11 cellular contexts compared by ENCODE assay signal in the genomic region with DNA sequence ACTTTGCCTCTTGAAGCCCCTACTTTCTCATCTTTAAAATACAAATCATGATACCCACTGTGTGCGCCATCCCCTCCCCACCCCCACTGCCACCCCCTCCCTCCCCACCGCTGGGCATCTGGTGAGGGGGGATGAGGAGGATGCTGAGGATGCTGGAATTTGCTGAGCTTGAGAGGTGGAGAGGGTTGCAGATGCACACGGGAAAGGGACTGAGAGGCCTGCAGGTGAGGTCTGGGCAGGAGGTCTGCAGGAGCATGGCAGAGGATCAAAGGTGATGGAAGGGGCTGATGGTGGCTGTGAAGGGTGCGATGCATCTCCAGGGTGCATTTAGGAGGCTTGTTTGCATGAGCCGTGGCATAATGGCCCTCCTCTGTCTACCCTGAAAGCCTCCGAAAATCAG. TPM values are rescaled to one million over a fixed set of nuclear protein-coding genes. Genes with fewer than 3 reads are reported as not detected.
DNase-seq lines count a peak whose midpoint lies in the region; TF ChIP-seq lines count a peak whose summit lies in the region.
"Had no signal": no experiment of that assay in that cellular context is flagged by ENCODE, and none has a peak within 500 bp of the region (broad histone marks: within the 10 kb centered on the region; RNA-seq: fewer than 3 reads in every experiment).

No MANE protein-coding gene starts in this region.

- H3K4me2 ChIP-seq in BLaER1 treated with 17β-estradiol and CSF1 and Interleukin-3, amounts not matched to agents 10 nM and 100 nM = peak overlapping the region in 5 of 11 experiments; percentile 80 to 89 (median 85); a peak in 12 of 22 replicates
- no peak overlapping the region for H3K4me2 ChIP-seq in hepatocyte
- peak overlapping the region; percentile 55 for H3K4me2 ChIP-seq in skeletal muscle satellite cell (ENCODE audit: low read length)
- H3K4me2 ChIP-seq in mesendoderm (ENCODE audit: low read length) = no peak overlapping the region

- intact Hi-C loops in adrenal gland (cut with DNase I) = no loop called here

- peaks cover 7% of the 10 kb centered on the region for H3K4me1 Mint-ChIP-seq in type B pancreatic cell (ENCODE audit: unreplicated experiment)
- peaks cover 29 to 30% of the 10 kb centered on the region in 2 donors for H3K4me1 Mint-ChIP-seq in immature natural killer cell
- H3K4me1 Mint-ChIP-seq: neural crest cell had no signal

- H3K4me3 ChIP-seq in BLaER1 treated with 17β-estradiol and CSF1 and Interleukin-3, amounts not matched to agents 10 nM and 100 nM = no peak overlapping the region
- H3K4me3 ChIP-seq in adrenal gland (peak overlapping the region in 1 of 4 donors; percentile 23), hepatocyte (no peak overlapping the region), skeletal muscle satellite cell (ENCODE audit: low read length) (no peak overlapping the region), mesendoderm (ENCODE audit: low read length) (no peak overlapping the region)

- peak overlapping the region in 8 of 11 experiments; percentile 67 to 82 (median 74); a peak in 11 of 22 replicates for H3K27ac ChIP-seq in BLaER1 treated with 17β-estradiol and CSF1 and Interleukin-3, amounts not matched to agents 10 nM and 100 nM
- H3K27ac ChIP-seq in adrenal gland = peak overlapping the region in 4 of 5 donors; percentile 91 to 99 (median 96)
- peak overlapping the region; percentile 88 for H3K27ac ChIP-seq in hepatocyte
- no peak overlapping the region for H3K27ac ChIP-seq in mesendoderm (ENCODE audit: low read depth, low read length)

- no peaks in the 10 kb centered on the region for H3K79me1 ChIP-seq in mesendoderm (ENCODE audit: low read length)

- H3K9ac ChIP-seq in BLaER1 treated with 17β-estradiol and CSF1 and Interleukin-3, amounts not matched to agents 10 nM and 100 nM = no peak overlapping the region; a peak in 1 of 22 replicates
- H3K9ac ChIP-seq in skeletal muscle satellite cell (ENCODE audit: low read depth, low read length) = no peak overlapping the region
- H3K9ac ChIP-seq in mesendoderm (ENCODE audit: low read length) = no peak overlapping the region

- H3K23ac ChIP-seq in mesendoderm (ENCODE audit: low read length) = no peak overlapping the region

- H3K27me3 Mint-ChIP-seq in type B pancreatic cell = no peaks in the 10 kb centered on the region
- peaks cover 0 to 5% (median 3%) of the 10 kb centered on the region in 3 donors for H3K27me3 Mint-ChIP-seq in immature natural killer cell (ENCODE audit: low read depth in 3 of 3)

- H4K5ac ChIP-seq in mesendoderm (ENCODE audit: low read length) = no peak overlapping the region

- no peaks in the 10 kb centered on the region for H3K9me2 ChIP-seq in hepatocyte (replicated peaks; ENCODE audit: insufficient read depth)

- H3K36me3 Mint-ChIP-seq in type B pancreatic cell (peaks cover 4% of the 10 kb centered on the region), immature natural killer cell (no peaks in the 10 kb centered on the region)

- H3K4ac ChIP-seq in mesendoderm (ENCODE audit: low read depth, low read length) = no peak overlapping the region

- no peak overlapping the region for H3K18ac ChIP-seq in mesendoderm (ENCODE audit: low read length)

- H2BK120ac ChIP-seq in mesendoderm (ENCODE audit: low read depth, low read length) = no peak overlapping the region

- TF ChIP-seq POLR2A in adrenal gland (IDR thresholded peaks at IDR 0.05) = no peak

- WGBS in adrenal gland, 4 donors = 68 to 81% (median 75%) methylated on average over 6 of the region's 6 CpGs
- WGBS in hepatocyte (ENCODE audit: low lambda C conversion rate, missing lambda C conversion rate) = 94% methylated on average over 6 of the region's 6 CpGs
- no CpG with 5 or more reads among the region's 6 CpGs for WGBS in mesendoderm (ENCODE audit: extremely low coverage, insufficient coverage, low lambda C conversion rate)

- no peak overlapping the region for H2AFZ ChIP-seq in hepatocyte

- H3K4me1 ChIP-seq in BLaER1 treated with 17β-estradiol and CSF1 and Interleukin-3, amounts not matched to agents 10 nM and 100 nM = peaks cover 65 to 94% (median 77%) of the 10 kb centered on the region in 10 experiments
- H3K4me1 ChIP-seq in adrenal gland (replicated peaks in 1 of 2) (peaks cover 24 to 37% of the 10 kb centered on the region in 2 donors), hepatocyte (ENCODE audit: insufficient read depth) (peaks cover 14% of the 10 kb centered on the region), skeletal muscle satellite cell (ENCODE audit: control insufficient read depth, insufficient read depth, low read length) (peaks cover 35% of the 10 kb centered on the region), mesendoderm (ENCODE audit: control insufficient read depth, low read depth, low read length) (no peaks in the 10 kb centered on the region)

- no peak overlapping the region for H2BK5ac ChIP-seq in mesendoderm (ENCODE audit: low read length)

- H3K4me3 Mint-ChIP-seq in type B pancreatic cell = no peak overlapping the region
- H3K4me3 Mint-ChIP-seq in immature natural killer cell = no peak overlapping the region
- H3K4me3 Mint-ChIP-seq: neural crest cell; T-helper 1 cell treated with Interleukin-12 subunit alpha and Interleukin-12 subunit beta and Interleukin-4 antibody, amounts not matched to agents 30 μg/mL and 1 μg/mL, for 36 hours had no signal

- no peak overlapping the region for H4K8ac ChIP-seq in mesendoderm (ENCODE audit: low read depth, low read length)

- H3K9me3 Mint-ChIP-seq in type B pancreatic cell = peaks cover 5% of the 10 kb centered on the region
- no peaks in the 10 kb centered on the region for H3K9me3 Mint-ChIP-seq in immature natural killer cell

- H3K27me3 ChIP-seq in BLaER1 treated with 17β-estradiol and CSF1 and Interleukin-3, amounts not matched to agents 10 nM and 100 nM = no peaks in the 10 kb centered on the region
- H3K27me3 ChIP-seq in adrenal gland (no peaks in the 10 kb centered on the region), hepatocyte (no peaks in the 10 kb centered on the region), skeletal muscle satellite cell (ENCODE audit: control insufficient read depth, insufficient read depth, low read length) (no peaks in the 10 kb centered on the region), mesendoderm (ENCODE audit: insufficient read depth, low read length, poor library complexity) (no peaks in the 10 kb centered on the region)

- no peaks in the 10 kb centered on the region for H3K79me2 ChIP-seq in hepatocyte
- H3K79me2 ChIP-seq in mesendoderm (ENCODE audit: control insufficient read depth, insufficient read depth, low read length) = no peaks in the 10 kb centered on the region

- no peak overlapping the region for H3K27ac Mint-ChIP-seq in type B pancreatic cell
- peak overlapping the region in 3 of 6 donors; percentile 68 to 87 (median 71) for H3K27ac Mint-ChIP-seq in immature natural killer cell
- H3K27ac Mint-ChIP-seq: T-helper 1 cell treated with Interleukin-12 subunit alpha and Interleukin-12 subunit beta and Interleukin-4 antibody, amounts not matched to agents 30 μg/mL and 1 μg/mL, for 36 hours had no signal

- no peak for TF ChIP-seq CTCF in adrenal gland (IDR thresholded peaks at IDR 0.05)
- no peak for TF ChIP-seq CTCF in hepatocyte (IDR thresholded peaks at IDR 0.05; ENCODE audit: poor library complexity)
- no peak for TF ChIP-seq CTCF in type B pancreatic cell (conservative IDR thresholded peaks at IDR 0.05)

- no peaks in the 10 kb centered on the region for H4K20me1 ChIP-seq in BLaER1 treated with 17β-estradiol and CSF1 and Interleukin-3, amounts not matched to agents 10 nM and 100 nM
- no peaks in the 10 kb centered on the region for H4K20me1 ChIP-seq in hepatocyte (ENCODE audit: insufficient read depth, poor library complexity, severe bottlenecking)

- peaks cover 20 to 35% (median 25%) of the 10 kb centered on the region in 11 experiments for H3K9me3 ChIP-seq in BLaER1 treated with 17β-estradiol and CSF1 and Interleukin-3, amounts not matched to agents 10 nM and 100 nM (replicated peaks in 1 of 11)
- H3K9me3 ChIP-seq in adrenal gland (replicated peaks in 1 of 3) (no peaks in the 10 kb centered on the region), hepatocyte (ENCODE audit: low read depth) (no peaks in the 10 kb centered on the region), skeletal muscle satellite cell (replicated peaks; ENCODE audit: low read length) (no peaks in the 10 kb centered on the region)

- H2AK5ac ChIP-seq in mesendoderm (ENCODE audit: low read length) = no peak overlapping the region

- no peak overlapping the region for H2BK15ac ChIP-seq in mesendoderm (replicated peaks; ENCODE audit: low read depth)

- H3K36me3 ChIP-seq in BLaER1 treated with 17β-estradiol and CSF1 and Interleukin-3, amounts not matched to agents 10 nM and 100 nM = peaks cover 0 to 13% (median 6%) of the 10 kb centered on the region in 11 experiments; a peak in 9 of 22 replicates
- H3K36me3 ChIP-seq in adrenal gland (replicated peaks in 1 of 2) (no peaks in the 10 kb centered on the region), hepatocyte (replicated peaks; ENCODE audit: insufficient read depth, low read depth) (no peaks in the 10 kb centered on the region), skeletal muscle satellite cell (ENCODE audit: insufficient read depth, low read length) (no peaks in the 10 kb centered on the region), mesendoderm (ENCODE audit: control insufficient read depth, insufficient read depth, low read length) (no peaks in the 10 kb centered on the region)

- DNase-seq in adrenal gland (no peak), hepatocyte (ENCODE audit: low spot score) (no peak), mesendoderm (no peak), activated gamma-delta T cell treated with Interleukin-2 at 50 U/mL for 16 hours (no peak), type B pancreatic cell (ENCODE audit: extremely low spot score, unreplicated experiment) (no peak), immature natural killer cell (no peak)
- DNase-seq: NCI-H2227 treated with DMSO at 0.1 percent for 48 hours had no signal

- H3K56ac ChIP-seq in mesendoderm (ENCODE audit: low read length) = no peak overlapping the region

RNA-seq across cellular contexts. Expression of gene TBC1D22A, which starts 7.6 kb away (rescaled TPM):
- total RNA-seq in adrenal gland = 10 to 100 TPM; 18.8 to 44.2 (median 29.9) TPM
- polyA plus RNA-seq in adrenal gland = 10 to 100 TPM; 11.5 to 17.4 (median 14.9) TPM
- 10.3 and 15.3 TPM in 2 replicates for total RNA-seq in hepatocyte
- 19.8 and 21.7 TPM in 2 replicates for polyA plus RNA-seq in hepatocyte
- total RNA-seq in skeletal muscle satellite cell (2012; rRNA removed) = 10.7 and 12.2 TPM in 2 replicates
- polyA plus RNA-seq in mesendoderm (2013, experiment 1 of 2) = 11.9 TPM
- 11.3 TPM for polyA plus RNA-seq in mesendoderm (2013, experiment 2 of 2)
- 16.2 and 24.6 TPM in 2 replicates for total RNA-seq in type B pancreatic cell (ENCODE audit: low replicate concordance)
- 10 to 100 TPM; 20.6 to 28.0 (median 24.0) TPM for polyA plus RNA-seq in immature natural killer cell

RNA-seq across cellular contexts. Expression of gene CERK, which starts 16.8 kb away (rescaled TPM):
- total RNA-seq in adrenal gland = 10 to 100 TPM; 34.0 to 92.1 (median 48.0) TPM
- 10 to 100 TPM; 18.6 to 24.3 (median 19.5) TPM for polyA plus RNA-seq in adrenal gland
- total RNA-seq in hepatocyte = 48.0 and 59.0 TPM in 2 replicates
- polyA plus RNA-seq in hepatocyte = 33.1 and 38.6 TPM in 2 replicates
- total RNA-seq in skeletal muscle satellite cell (2012; rRNA removed) = 22.1 and 26.4 TPM in 2 replicates
- 26.7 TPM for polyA plus RNA-seq in mesendoderm (2013, experiment 1 of 2)
- 26.7 TPM for polyA plus RNA-seq in mesendoderm (2013, experiment 2 of 2)
- 43.3 and 67.5 TPM in 2 replicates for total RNA-seq in type B pancreatic cell (ENCODE audit: low replicate concordance)
- polyA plus RNA-seq in immature natural killer cell = 10 to 100 TPM; 31.1 to 59.4 (median 38.9) TPM
